ENCODE assay signal across 29 cellular contexts in genomic region chrX:132821974-132822633, GRCh38.
A peak's percentile ranks its signal among the peaks of the same experiment; 100 is the strongest.
DNase-seq lines count a peak whose midpoint lies in the region; ATAC-seq, FAIRE-seq and TF ChIP-seq lines count a peak whose summit lies in the region.
"Had no signal": no experiment of that assay in that cellular context is flagged by ENCODE, and none has a peak within 500 bp of the region (broad histone marks: within the 10 kb centered on the region; RNA-seq: fewer than 3 reads in every experiment).

No MANE protein-coding gene starts in this region.

- no peaks in the 10 kb centered on the region for H3K9me3 Mint-ChIP-seq in activated CD4-positive, alpha-beta T cell treated with anti-CD3 and anti-CD28 coated beads, Interleukin-2, amount 10 ng/mL, durations not matched to agents 24 days and 14 days
- H3K9me3 Mint-ChIP-seq in glutamatergic neuron (ENCODE audit: unreplicated experiment) = no peaks in the 10 kb centered on the region
- H3K9me3 Mint-ChIP-seq: activated CD4-positive, alpha-beta T cell treated with anti-CD3 and anti-CD28 coated beads, Interleukin-2, amount 10 ng/mL, durations not matched to agents 7 days and 5 days; CD8-positive, alpha-beta T cell; GM23338; natural killer cell; stimulated activated naive CD8-positive, alpha-beta T cell treated with anti-CD3 and anti-CD28 coated beads, Interleukin-15, amount 100 ng/mL, for 72 hours; T-helper 2 cell treated with Interferon-gamma antibody and Interleukin-4, amounts not matched to agents 5 μg/mL and 100 μg/mL, for 36 hours had no signal

- TF ChIP-seq CTCF in colonic mucosa (IDR thresholded peaks at IDR 0.05) (no peak), glutamatergic neuron (IDR thresholded peaks at IDR 0.05; ENCODE audit: partially characterized antibody, unreplicated experiment) (no peak)

- H3K4me3 ChIP-seq in colonic mucosa (no peak overlapping the region), small intestine (ENCODE audit: low read depth in 1 of 2, low read length in 2 of 2) (no peak overlapping the region)
- H3K4me3 ChIP-seq: body of pancreas, gastroesophageal sphincter, GM23338, skin epidermis, thyroid gland had no signal

- WGBS in small intestine, 3 donors = 34 to 49% (median 46%) methylated on average over 3 of the region's 3 CpGs

- no peak overlapping the region for H3K9ac ChIP-seq in colonic mucosa (ENCODE audit: low read depth in 2 of 2, low read length in 2 of 2)
- H3K9ac ChIP-seq: KMS-11 had no signal

- no peak for FAIRE-seq in small intestine (lab: Jason Lieb, UNC)
- FAIRE-seq: GM12892 had no signal

- H3K9me3 ChIP-seq in colonic mucosa (no peaks in the 10 kb centered on the region), small intestine (ENCODE audit: control insufficient read depth, low read depth) (no peaks in the 10 kb centered on the region)
- H3K9me3 ChIP-seq: body of pancreas, gastroesophageal sphincter, thyroid gland had no signal

- DNase-seq in colonic mucosa (peak; percentile 19), small intestine (peak; percentile 27), glutamatergic neuron (no peak)
- DNase-seq in activated CD4-positive, alpha-beta T cell treated with anti-CD3 and anti-CD28 coated beads, Interleukin-2, amount 10 ng/mL, durations not matched to agents 24 days and 14 days = no peak
- DNase-seq: activated CD4-positive, alpha-beta T cell treated with anti-CD3 and anti-CD28 coated beads, Interleukin-2, amount 10 ng/mL, durations not matched to agents 7 days and 5 days; activated naive CD4-positive, alpha-beta T cell; activated T-cell treated with anti-CD3 and anti-CD28 coated beads, Interleukin-2, amount 50 U/mL, for 48 hours; CD8-positive, alpha-beta T cell; DMS 273 treated with DMSO at 0.1 percent for 48 hours; left ventricle myocardium superior; natural killer cell; NCI-H1436 treated with DMSO at 0.1 percent for 48 hours; NCI-H446 treated with DMSO at 0.1 percent for 48 hours; OCI-M1; stimulated activated CD8-positive, alpha-beta memory T cell treated with anti-CD3 and anti-CD28 coated beads, Interleukin-4, amount 100 ng/mL, for 48 hours; stimulated activated naive CD8-positive, alpha-beta T cell treated with anti-CD3 and anti-CD28 coated beads, Interleukin-15, amount 100 ng/mL, for 72 hours had no signal

- H3K4me1 Mint-ChIP-seq in activated CD4-positive, alpha-beta T cell treated with anti-CD3 and anti-CD28 coated beads, Interleukin-2, amount 10 ng/mL, durations not matched to agents 24 days and 14 days = no peaks in the 10 kb centered on the region
- no peaks in the 10 kb centered on the region for H3K4me1 Mint-ChIP-seq in glutamatergic neuron (ENCODE audit: low read depth, unreplicated experiment)
- H3K4me1 Mint-ChIP-seq: activated CD4-positive, alpha-beta T cell treated with anti-CD3 and anti-CD28 coated beads, Interleukin-2, amount 10 ng/mL, durations not matched to agents 7 days and 5 days; B cell; natural killer cell; stimulated activated naive CD8-positive, alpha-beta T cell treated with anti-CD3 and anti-CD28 coated beads, Interleukin-15, amount 100 ng/mL, for 72 hours had no signal

- H3K27ac ChIP-seq in colonic mucosa = peak overlapping the region; percentile 52
- H3K27ac ChIP-seq in small intestine (ENCODE audit: low read depth in 1 of 2, low read length in 1 of 2) = no peak overlapping the region
- H3K27ac ChIP-seq: body of pancreas, gastroesophageal sphincter, KMS-11, skin epidermis, thyroid gland, VCaP had no signal

- peak; percentile 63 for ATAC-seq in GM18909 (IDR thresholded peaks at IDR 0.05; ENCODE audit: poor library complexity, unreplicated experiment)
- peak; percentile 81 for ATAC-seq in HG02943 (IDR thresholded peaks at IDR 0.05; ENCODE audit: low read depth, unreplicated experiment)
- ATAC-seq in HG02852 (IDR thresholded peaks at IDR 0.05; ENCODE audit: unreplicated experiment) = no peak
- ATAC-seq: body of pancreas; CD8-positive, alpha-beta T cell; gastroesophageal sphincter; GM23338; left ventricle myocardium superior; natural killer cell; stimulated activated naive CD8-positive, alpha-beta T cell treated with anti-CD3 and anti-CD28 coated beads, Interleukin-15, amount 100 ng/mL, for 72 hours had no signal

- H3K4me3 Mint-ChIP-seq in activated CD4-positive, alpha-beta T cell treated with anti-CD3 and anti-CD28 coated beads, Interleukin-2, amount 10 ng/mL, durations not matched to agents 24 days and 14 days = no peak overlapping the region
- no peak overlapping the region for H3K4me3 Mint-ChIP-seq in glutamatergic neuron (ENCODE audit: unreplicated experiment)
- H3K4me3 Mint-ChIP-seq: activated CD4-positive, alpha-beta T cell treated with anti-CD3 and anti-CD28 coated beads, Interleukin-2, amount 10 ng/mL, durations not matched to agents 7 days and 5 days; B cell; CD8-positive, alpha-beta T cell; GM23338; natural killer cell; stimulated activated naive CD8-positive, alpha-beta T cell treated with anti-CD3 and anti-CD28 coated beads, Interleukin-15, amount 100 ng/mL, for 72 hours; T-helper 2 cell treated with Interferon-gamma antibody and Interleukin-4, amounts not matched to agents 5 μg/mL and 100 μg/mL, for 36 hours had no signal

- no peaks in the 10 kb centered on the region for H3K36me3 ChIP-seq in colonic mucosa
- no peaks in the 10 kb centered on the region for H3K36me3 ChIP-seq in small intestine (ENCODE audit: control insufficient read depth in 2 of 2, insufficient read depth in 2 of 2, low read length in 2 of 2)
- H3K36me3 ChIP-seq: gastroesophageal sphincter, thyroid gland had no signal

- H3K27me3 ChIP-seq in colonic mucosa = no peaks in the 10 kb centered on the region
- H3K27me3 ChIP-seq in small intestine (ENCODE audit: control insufficient read depth in 2 of 2, insufficient read depth in 2 of 2, low read length in 2 of 2) = no peaks in the 10 kb centered on the region
- H3K27me3 ChIP-seq: body of pancreas, gastroesophageal sphincter, thyroid gland had no signal

- H3K27ac Mint-ChIP-seq in activated CD4-positive, alpha-beta T cell treated with anti-CD3 and anti-CD28 coated beads, Interleukin-2, amount 10 ng/mL, durations not matched to agents 24 days and 14 days = no peak overlapping the region
- no peak overlapping the region for H3K27ac Mint-ChIP-seq in glutamatergic neuron (ENCODE audit: unreplicated experiment)
- H3K27ac Mint-ChIP-seq: activated CD4-positive, alpha-beta T cell treated with anti-CD3 and anti-CD28 coated beads, Interleukin-2, amount 10 ng/mL, durations not matched to agents 7 days and 5 days; B cell; CD8-positive, alpha-beta T cell; GM23338; natural killer cell; stimulated activated naive CD8-positive, alpha-beta T cell treated with anti-CD3 and anti-CD28 coated beads, Interleukin-15, amount 100 ng/mL, for 72 hours; T-helper 2 cell treated with Interferon-gamma antibody and Interleukin-4, amounts not matched to agents 5 μg/mL and 100 μg/mL, for 36 hours had no signal

- no peaks in the 10 kb centered on the region for H3K36me3 Mint-ChIP-seq in activated CD4-positive, alpha-beta T cell treated with anti-CD3 and anti-CD28 coated beads, Interleukin-2, amount 10 ng/mL, durations not matched to agents 24 days and 14 days (ENCODE audit: low read depth)
- no peaks in the 10 kb centered on the region for H3K36me3 Mint-ChIP-seq in glutamatergic neuron (ENCODE audit: unreplicated experiment)
- H3K36me3 Mint-ChIP-seq: CD8-positive, alpha-beta T cell; natural killer cell had no signal

- intact Hi-C loops in colonic mucosa (cut with DNase I) = no loop called here
- intact Hi-C loops in activated CD4-positive, alpha-beta T cell treated with anti-CD3 and anti-CD28 coated beads, Interleukin-2, amount 10 ng/mL, durations not matched to agents 24 days and 14 days (cut with micrococcal nuclease) = no loop called here

- H3K4me1 ChIP-seq in colonic mucosa (no peaks in the 10 kb centered on the region), small intestine (ENCODE audit: control insufficient read depth in 2 of 2, insufficient read depth in 1 of 2, low read depth in 1 of 2, low read length in 1 of 2) (no peaks in the 10 kb centered on the region)
- H3K4me1 ChIP-seq: body of pancreas, gastroesophageal sphincter had no signal

- no peaks in the 10 kb centered on the region for H3K27me3 Mint-ChIP-seq in activated CD4-positive, alpha-beta T cell treated with anti-CD3 and anti-CD28 coated beads, Interleukin-2, amount 10 ng/mL, durations not matched to agents 24 days and 14 days
- no peaks in the 10 kb centered on the region for H3K27me3 Mint-ChIP-seq in glutamatergic neuron (ENCODE audit: unreplicated experiment)
- H3K27me3 Mint-ChIP-seq: activated CD4-positive, alpha-beta T cell treated with anti-CD3 and anti-CD28 coated beads, Interleukin-2, amount 10 ng/mL, durations not matched to agents 7 days and 5 days; B cell; stimulated activated naive CD8-positive, alpha-beta T cell treated with anti-CD3 and anti-CD28 coated beads, Interleukin-15, amount 100 ng/mL, for 72 hours had no signal

Comparison
In these comparisons a context has a peak if more than half of its experiments do, and no peak if none do; other contexts are left out.
1. DNase-seq: peak in colonic mucosa (single experiment) and small intestine (single experiment); none in activated CD4-positive, alpha-beta T cell treated with anti-CD3 and anti-CD28 coated beads, Interleukin-2, amount 10 ng/mL, durations not matched to agents 24 days and 14 days (single experiment) and glutamatergic neuron (single experiment).